In the genomic region with DNA sequence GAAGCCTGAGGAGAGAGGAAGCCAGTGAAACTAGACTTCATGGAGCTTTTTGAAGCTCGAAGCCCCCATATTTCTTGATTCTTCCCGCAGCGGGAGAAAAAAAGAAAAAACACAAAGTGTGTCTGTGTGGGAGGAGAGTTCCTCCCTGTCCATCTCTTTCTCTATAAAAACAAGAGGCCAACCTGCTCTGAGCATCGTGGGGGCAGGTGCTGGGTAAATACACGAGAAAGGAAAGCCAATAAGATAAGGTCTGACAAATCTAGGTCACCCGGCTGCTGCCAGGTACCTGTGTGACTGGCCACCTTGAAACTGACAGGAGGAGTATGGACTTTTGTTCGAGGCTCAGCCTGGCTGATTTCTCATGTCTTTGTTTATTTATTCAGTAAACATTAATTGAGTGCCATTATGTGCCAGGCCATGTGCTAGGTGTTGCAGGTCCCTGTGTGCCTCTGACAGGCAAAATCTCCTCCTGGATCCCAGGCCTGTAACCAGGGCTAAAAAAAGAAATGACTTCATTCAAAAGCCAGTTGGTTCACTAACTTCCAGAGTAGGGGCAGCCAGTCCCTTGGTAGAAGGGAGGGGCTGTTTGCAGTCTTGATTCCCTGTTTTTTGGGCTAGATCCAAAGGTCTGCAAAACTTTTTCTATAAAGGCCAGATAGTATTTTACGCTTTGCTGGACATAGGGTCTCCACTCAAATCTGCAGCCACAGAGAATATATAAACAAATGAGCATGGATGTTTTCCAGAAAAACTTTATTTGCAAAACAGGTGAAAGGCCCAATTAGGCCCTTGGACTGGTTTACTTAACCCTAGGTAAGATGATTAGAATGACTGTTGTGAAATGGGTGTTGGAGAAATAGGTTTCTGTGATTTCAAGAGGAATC, we compare ENCODE assay signal across 1 cellular context.
A peak's percentile ranks its signal among the peaks of the same experiment; 100 is the strongest.
TF ChIP-seq lines count a peak whose summit lies in the region.

No MANE protein-coding gene starts in this region.

TF ChIP-seq in HepG2, 621 proteins besides CTCF, POLR2A, EP300 and RAD21 (continued from another document and continues in another):
- TF ChIP-seq, protein P1, sequence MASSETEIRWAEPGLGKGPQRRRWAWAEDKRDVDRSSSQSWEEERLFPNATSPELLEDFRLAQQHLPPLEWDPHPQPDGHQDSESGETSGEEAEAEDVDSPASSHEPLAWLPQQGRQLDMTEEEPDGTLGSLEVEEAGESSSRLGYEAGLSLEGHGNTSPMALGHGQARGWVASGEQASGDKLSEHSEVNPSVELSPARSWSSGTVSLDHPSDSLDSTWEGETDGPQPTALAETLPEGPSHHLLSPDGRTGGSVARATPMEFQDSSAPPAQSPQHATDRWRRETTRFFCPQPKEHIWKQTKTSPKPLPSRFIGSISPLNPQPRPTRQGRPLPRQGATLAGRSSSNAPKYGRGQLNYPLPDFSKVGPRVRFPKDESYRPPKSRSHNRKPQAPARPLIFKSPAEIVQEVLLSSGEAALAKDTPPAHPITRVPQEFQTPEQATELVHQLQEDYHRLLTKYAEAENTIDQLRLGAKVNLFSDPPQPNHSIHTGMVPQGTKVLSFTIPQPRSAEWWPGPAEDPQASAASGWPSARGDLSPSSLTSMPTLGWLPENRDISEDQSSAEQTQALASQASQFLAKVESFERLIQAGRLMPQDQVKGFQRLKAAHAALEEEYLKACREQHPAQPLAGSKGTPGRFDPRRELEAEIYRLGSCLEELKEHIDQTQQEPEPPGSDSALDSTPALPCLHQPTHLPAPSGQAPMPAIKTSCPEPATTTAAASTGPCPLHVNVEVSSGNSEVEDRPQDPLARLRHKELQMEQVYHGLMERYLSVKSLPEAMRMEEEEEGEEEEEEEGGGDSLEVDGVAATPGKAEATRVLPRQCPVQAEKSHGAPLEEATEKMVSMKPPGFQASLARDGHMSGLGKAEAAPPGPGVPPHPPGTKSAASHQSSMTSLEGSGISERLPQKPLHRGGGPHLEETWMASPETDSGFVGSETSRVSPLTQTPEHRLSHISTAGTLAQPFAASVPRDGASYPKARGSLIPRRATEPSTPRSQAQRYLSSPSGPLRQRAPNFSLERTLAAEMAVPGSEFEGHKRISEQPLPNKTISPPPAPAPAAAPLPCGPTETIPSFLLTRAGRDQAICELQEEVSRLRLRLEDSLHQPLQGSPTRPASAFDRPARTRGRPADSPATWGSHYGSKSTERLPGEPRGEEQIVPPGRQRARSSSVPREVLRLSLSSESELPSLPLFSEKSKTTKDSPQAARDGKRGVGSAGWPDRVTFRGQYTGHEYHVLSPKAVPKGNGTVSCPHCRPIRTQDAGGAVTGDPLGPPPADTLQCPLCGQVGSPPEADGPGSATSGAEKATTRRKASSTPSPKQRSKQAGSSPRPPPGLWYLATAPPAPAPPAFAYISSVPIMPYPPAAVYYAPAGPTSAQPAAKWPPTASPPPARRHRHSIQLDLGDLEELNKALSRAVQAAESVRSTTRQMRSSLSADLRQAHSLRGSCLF (CRISPR knock-in tag; IDR thresholded peaks at IDR 0.05; ENCODE audit: borderline replicate concordance) = no peak; the same call in 1 of the 2 replicates
- TF ChIP-seq SP4 (CRISPR knock-in tag; IDR thresholded peaks at IDR 0.05) = peak; percentile 79
- TF ChIP-seq ELF1 (CRISPR knock-in tag; IDR thresholded peaks at IDR 0.05) = no peak; the same call in 1 of the 2 replicates
- TF ChIP-seq, protein P2, sequence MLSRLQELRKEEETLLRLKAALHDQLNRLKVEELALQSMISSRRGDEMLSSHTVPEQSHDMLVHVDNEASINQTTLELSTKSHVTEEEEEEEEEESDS (CRISPR knock-in tag; IDR thresholded peaks at IDR 0.05; ENCODE audit: borderline replicate concordance) = peak; percentile 53
- TF ChIP-seq, protein P3, sequence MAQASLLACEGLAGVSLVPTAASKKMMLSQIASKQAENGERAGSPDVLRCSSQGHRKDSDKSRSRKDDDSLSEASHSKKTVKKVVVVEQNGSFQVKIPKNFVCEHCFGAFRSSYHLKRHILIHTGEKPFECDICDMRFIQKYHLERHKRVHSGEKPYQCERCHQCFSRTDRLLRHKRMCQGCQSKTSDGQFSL (CRISPR knock-in tag; IDR thresholded peaks at IDR 0.05) = no peak
- TF ChIP-seq CBX5 (CRISPR knock-in tag; IDR thresholded peaks at IDR 0.05; ENCODE audit: borderline replicate concordance) = peak; percentile 94; the same call in 1 of the 2 replicates
- no peak for TF ChIP-seq HNRNPL (IDR thresholded peaks at IDR 0.05; ENCODE audit: low read depth, low read length)
- TF ChIP-seq RFX3 (CRISPR knock-in tag; IDR thresholded peaks at IDR 0.05) = no peak
- no peak for TF ChIP-seq ZNF879 (CRISPR knock-in tag; IDR thresholded peaks at IDR 0.05)
- TF ChIP-seq CHD4 (IDR thresholded peaks at IDR 0.05; ENCODE audit: borderline replicate concordance, low read length) = peak; percentile 70; the same call in 1 of the 2 replicates
- TF ChIP-seq RAD51 (IDR thresholded peaks at IDR 0.05; ENCODE audit: borderline replicate concordance) = no peak
- peak; percentile 97 for TF ChIP-seq PITX1 (CRISPR knock-in tag; IDR thresholded peaks at IDR 0.05)
- peak; percentile 32; the same call in 1 of the 2 replicates for TF ChIP-seq HOXD1 (CRISPR knock-in tag; IDR thresholded peaks at IDR 0.05)
- TF ChIP-seq KDM2A (CRISPR knock-in tag; IDR thresholded peaks at IDR 0.05; ENCODE audit: borderline replicate concordance, low read depth) = peak; percentile 78
- no peak; the same call in 1 of the 2 replicates for TF ChIP-seq KDM4B (CRISPR knock-in tag; IDR thresholded peaks at IDR 0.05)
- 0 out of 2 replicates have a peak, but pooled peaks have one; percentile 56 for TF ChIP-seq KLF12 (CRISPR knock-in tag; IDR thresholded peaks at IDR 0.05; ENCODE audit: borderline replicate concordance)
- peak; percentile 63 for TF ChIP-seq NKX3-1 (CRISPR knock-in tag; IDR thresholded peaks at IDR 0.05)
- TF ChIP-seq, protein P4, sequence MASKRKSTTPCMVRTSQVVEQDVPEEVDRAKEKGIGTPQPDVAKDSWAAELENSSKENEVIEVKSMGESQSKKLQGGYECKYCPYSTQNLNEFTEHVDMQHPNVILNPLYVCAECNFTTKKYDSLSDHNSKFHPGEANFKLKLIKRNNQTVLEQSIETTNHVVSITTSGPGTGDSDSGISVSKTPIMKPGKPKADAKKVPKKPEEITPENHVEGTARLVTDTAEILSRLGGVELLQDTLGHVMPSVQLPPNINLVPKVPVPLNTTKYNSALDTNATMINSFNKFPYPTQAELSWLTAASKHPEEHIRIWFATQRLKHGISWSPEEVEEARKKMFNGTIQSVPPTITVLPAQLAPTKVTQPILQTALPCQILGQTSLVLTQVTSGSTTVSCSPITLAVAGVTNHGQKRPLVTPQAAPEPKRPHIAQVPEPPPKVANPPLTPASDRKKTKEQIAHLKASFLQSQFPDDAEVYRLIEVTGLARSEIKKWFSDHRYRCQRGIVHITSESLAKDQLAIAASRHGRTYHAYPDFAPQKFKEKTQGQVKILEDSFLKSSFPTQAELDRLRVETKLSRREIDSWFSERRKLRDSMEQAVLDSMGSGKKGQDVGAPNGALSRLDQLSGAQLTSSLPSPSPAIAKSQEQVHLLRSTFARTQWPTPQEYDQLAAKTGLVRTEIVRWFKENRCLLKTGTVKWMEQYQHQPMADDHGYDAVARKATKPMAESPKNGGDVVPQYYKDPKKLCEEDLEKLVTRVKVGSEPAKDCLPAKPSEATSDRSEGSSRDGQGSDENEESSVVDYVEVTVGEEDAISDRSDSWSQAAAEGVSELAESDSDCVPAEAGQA (IDR thresholded peaks at IDR 0.05; ENCODE audit: low read depth) = peak; percentile 71; the same call in 1 of the 2 replicates
- TF ChIP-seq, protein P4 (CRISPR knock-in tag; IDR thresholded peaks at IDR 0.05; ENCODE audit: borderline replicate concordance) = peak; percentile 42; the same call in 1 of the 2 replicates
- TF ChIP-seq HIVEP1 (CRISPR knock-in tag; IDR thresholded peaks at IDR 0.05) = peak; percentile 88
- TF ChIP-seq, protein P5, sequence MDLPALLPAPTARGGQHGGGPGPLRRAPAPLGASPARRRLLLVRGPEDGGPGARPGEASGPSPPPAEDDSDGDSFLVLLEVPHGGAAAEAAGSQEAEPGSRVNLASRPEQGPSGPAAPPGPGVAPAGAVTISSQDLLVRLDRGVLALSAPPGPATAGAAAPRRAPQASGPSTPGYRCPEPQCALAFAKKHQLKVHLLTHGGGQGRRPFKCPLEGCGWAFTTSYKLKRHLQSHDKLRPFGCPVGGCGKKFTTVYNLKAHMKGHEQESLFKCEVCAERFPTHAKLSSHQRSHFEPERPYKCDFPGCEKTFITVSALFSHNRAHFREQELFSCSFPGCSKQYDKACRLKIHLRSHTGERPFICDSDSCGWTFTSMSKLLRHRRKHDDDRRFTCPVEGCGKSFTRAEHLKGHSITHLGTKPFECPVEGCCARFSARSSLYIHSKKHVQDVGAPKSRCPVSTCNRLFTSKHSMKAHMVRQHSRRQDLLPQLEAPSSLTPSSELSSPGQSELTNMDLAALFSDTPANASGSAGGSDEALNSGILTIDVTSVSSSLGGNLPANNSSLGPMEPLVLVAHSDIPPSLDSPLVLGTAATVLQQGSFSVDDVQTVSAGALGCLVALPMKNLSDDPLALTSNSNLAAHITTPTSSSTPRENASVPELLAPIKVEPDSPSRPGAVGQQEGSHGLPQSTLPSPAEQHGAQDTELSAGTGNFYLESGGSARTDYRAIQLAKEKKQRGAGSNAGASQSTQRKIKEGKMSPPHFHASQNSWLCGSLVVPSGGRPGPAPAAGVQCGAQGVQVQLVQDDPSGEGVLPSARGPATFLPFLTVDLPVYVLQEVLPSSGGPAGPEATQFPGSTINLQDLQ (CRISPR knock-in tag; IDR thresholded peaks at IDR 0.05) = peak; percentile 88
- TF ChIP-seq SP5 (CRISPR knock-in tag; IDR thresholded peaks at IDR 0.05; ENCODE audit: borderline replicate concordance, low read depth) = peak; percentile 99
- peak; percentile 76 for TF ChIP-seq ESRRA (CRISPR knock-in tag; IDR thresholded peaks at IDR 0.05; ENCODE audit: low read depth)
- TF ChIP-seq, protein P6, sequence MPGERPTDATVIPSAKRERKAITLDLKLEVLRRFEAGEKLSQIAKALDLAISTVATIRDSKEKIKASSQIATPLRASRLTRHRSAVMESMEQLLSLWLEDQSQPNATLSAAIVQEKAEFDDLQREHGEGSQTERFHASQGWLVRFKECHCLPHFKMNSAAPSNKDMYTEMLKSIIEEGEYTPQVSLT (CRISPR knock-in tag; IDR thresholded peaks at IDR 0.05; ENCODE audit: borderline replicate concordance, low read depth) = no peak
- TF ChIP-seq RFXAP (CRISPR knock-in tag; IDR thresholded peaks at IDR 0.05; ENCODE audit: borderline replicate concordance) = peak; percentile 89
- TF ChIP-seq MED8 (CRISPR knock-in tag; IDR thresholded peaks at IDR 0.05; ENCODE audit: insufficient replicate concordance) = peak; percentile 63
- TF ChIP-seq HDAC1 (CRISPR knock-in tag; IDR thresholded peaks at IDR 0.05) = peak; percentile 97
- no peak for TF ChIP-seq ZNF383 (CRISPR knock-in tag; IDR thresholded peaks at IDR 0.05; ENCODE audit: borderline replicate concordance)
- no peak; the same call in 1 of the 2 replicates for TF ChIP-seq ZFP41 (CRISPR knock-in tag; IDR thresholded peaks at IDR 0.05; ENCODE audit: borderline replicate concordance)
- TF ChIP-seq, protein P7, sequence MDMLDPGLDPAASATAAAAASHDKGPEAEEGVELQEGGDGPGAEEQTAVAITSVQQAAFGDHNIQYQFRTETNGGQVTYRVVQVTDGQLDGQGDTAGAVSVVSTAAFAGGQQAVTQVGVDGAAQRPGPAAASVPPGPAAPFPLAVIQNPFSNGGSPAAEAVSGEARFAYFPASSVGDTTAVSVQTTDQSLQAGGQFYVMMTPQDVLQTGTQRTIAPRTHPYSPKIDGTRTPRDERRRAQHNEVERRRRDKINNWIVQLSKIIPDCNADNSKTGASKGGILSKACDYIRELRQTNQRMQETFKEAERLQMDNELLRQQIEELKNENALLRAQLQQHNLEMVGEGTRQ (IDR thresholded peaks at IDR 0.05; ENCODE audit: low read depth, low read length) = no peak
- TF ChIP-seq, protein P7 (CRISPR knock-in tag; IDR thresholded peaks at IDR 0.05; ENCODE audit: borderline replicate concordance) = no peak; the same call in 1 of the 2 replicates
- TF ChIP-seq, protein P8, sequence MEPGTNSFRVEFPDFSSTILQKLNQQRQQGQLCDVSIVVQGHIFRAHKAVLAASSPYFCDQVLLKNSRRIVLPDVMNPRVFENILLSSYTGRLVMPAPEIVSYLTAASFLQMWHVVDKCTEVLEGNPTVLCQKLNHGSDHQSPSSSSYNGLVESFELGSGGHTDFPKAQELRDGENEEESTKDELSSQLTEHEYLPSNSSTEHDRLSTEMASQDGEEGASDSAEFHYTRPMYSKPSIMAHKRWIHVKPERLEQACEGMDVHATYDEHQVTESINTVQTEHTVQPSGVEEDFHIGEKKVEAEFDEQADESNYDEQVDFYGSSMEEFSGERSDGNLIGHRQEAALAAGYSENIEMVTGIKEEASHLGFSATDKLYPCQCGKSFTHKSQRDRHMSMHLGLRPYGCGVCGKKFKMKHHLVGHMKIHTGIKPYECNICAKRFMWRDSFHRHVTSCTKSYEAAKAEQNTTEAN (CRISPR knock-in tag; conservative IDR thresholded peaks at IDR 0.05) = peak; percentile 77; the same call in 1 of the 2 replicates
- TF ChIP-seq, protein P9, sequence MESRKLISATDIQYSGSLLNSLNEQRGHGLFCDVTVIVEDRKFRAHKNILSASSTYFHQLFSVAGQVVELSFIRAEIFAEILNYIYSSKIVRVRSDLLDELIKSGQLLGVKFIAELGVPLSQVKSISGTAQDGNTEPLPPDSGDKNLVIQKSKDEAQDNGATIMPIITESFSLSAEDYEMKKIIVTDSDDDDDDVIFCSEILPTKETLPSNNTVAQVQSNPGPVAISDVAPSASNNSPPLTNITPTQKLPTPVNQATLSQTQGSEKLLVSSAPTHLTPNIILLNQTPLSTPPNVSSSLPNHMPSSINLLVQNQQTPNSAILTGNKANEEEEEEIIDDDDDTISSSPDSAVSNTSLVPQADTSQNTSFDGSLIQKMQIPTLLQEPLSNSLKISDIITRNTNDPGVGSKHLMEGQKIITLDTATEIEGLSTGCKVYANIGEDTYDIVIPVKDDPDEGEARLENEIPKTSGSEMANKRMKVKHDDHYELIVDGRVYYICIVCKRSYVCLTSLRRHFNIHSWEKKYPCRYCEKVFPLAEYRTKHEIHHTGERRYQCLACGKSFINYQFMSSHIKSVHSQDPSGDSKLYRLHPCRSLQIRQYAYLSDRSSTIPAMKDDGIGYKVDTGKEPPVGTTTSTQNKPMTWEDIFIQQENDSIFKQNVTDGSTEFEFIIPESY (CRISPR knock-in tag; IDR thresholded peaks at IDR 0.05) = peak; percentile 41; the same call in 1 of the 2 replicates
